ENCODE assay signal across 8 cellular contexts in genomic region chr10:97332586-97333350, GRCh38. TPM values are rescaled to one million over a fixed set of nuclear protein-coding genes. Genes with fewer than 3 reads are reported as not detected.
A peak's percentile ranks its signal among the peaks of the same experiment; 100 is the strongest.
DNase-seq lines count a peak whose midpoint lies in the region; ATAC-seq lines count a peak whose summit lies in the region.

No MANE protein-coding gene starts in this region.

- H3K36me3 Mint-ChIP-seq in activated naive CD4-positive, alpha-beta T cell treated with anti-CD3 and anti-CD28 coated beads, Interleukin-2, amount 50 U/mL, for 72 hours = peaks cover 14 to 17% of the 10 kb centered on the region in 2 donors

- peak overlapping the region; percentile 84 to 93 for H3K27ac Mint-ChIP-seq in activated naive CD4-positive, alpha-beta T cell treated with anti-CD3 and anti-CD28 coated beads, Interleukin-2, amount 50 U/mL, for 72 hours

- in situ Hi-C loops in KBM-7 (cut with MboI; ENCODE audit: low pct_unique_long_range_greater_than_20kb, low sequenced_read_pairs) = no loop called here

- no peak overlapping the region for H3K14ac ChIP-seq in neuronal stem cell (ENCODE audit: low read length)

- H2BK5ac ChIP-seq in neuronal stem cell (ENCODE audit: low read length) = no peak overlapping the region

- H3K23ac ChIP-seq in neuronal stem cell (ENCODE audit: low read depth, low read length, poor library complexity) = no peak overlapping the region

- DNase-seq in DMS153 treated with DMSO at 0.1 percent for 48 hours (lab: John Stamatoyannopoulos, UW; ENCODE audit: unreplicated experiment) = peak; percentile 37
- peak; percentile 61 for DNase-seq in KBM-7
- DNase-seq in activated naive CD4-positive, alpha-beta T cell treated with anti-CD3 and anti-CD28 coated beads, Interleukin-2, amount 50 U/mL, for 72 hours (ENCODE audit: low spot score in 2 of 2) = peak in 1 of 2 donors; percentile 18
- DNase-seq in globus pallidus (ENCODE audit: low spot score) = peak; percentile 75
- DNase-seq in neuronal stem cell (ENCODE audit: low spot score) = peak; percentile 33
- DNase-seq in NCI-H345 (lab: John Stamatoyannopoulos, UW) = no peak
- no peak for DNase-seq in COR-L47 (lab: John Stamatoyannopoulos, UW)

- H2AFZ ChIP-seq in neuronal stem cell (ENCODE audit: low read length) = peak overlapping the region; percentile 87

- H3K27me3 ChIP-seq in neuronal stem cell (ENCODE audit: control insufficient read depth in 3 of 3, insufficient read depth in 3 of 3, low read depth in 1 of 3, low read length in 3 of 3) = peaks cover 0 to 24% (median 8%) of the 10 kb centered on the region in 3 experiments

- H3K36me3 ChIP-seq in neuronal stem cell (replicated peaks in 1 of 2; ENCODE audit: control insufficient read depth in 2 of 2, insufficient read depth in 2 of 2, low read length in 2 of 2) = peaks cover 0 to 9% of the 10 kb centered on the region in 2 donors

- no peaks in the 10 kb centered on the region for H3K79me1 ChIP-seq in neuronal stem cell (ENCODE audit: low read depth, low read length)

- H3K27ac ChIP-seq in neuronal stem cell (replicated peaks; ENCODE audit: low read length) = no peak overlapping the region

- H3K18ac ChIP-seq in neuronal stem cell (ENCODE audit: low read length) = no peak overlapping the region

- no peak overlapping the region for H3K9ac ChIP-seq in neuronal stem cell (ENCODE audit: low read depth, low read length, poor library complexity)

- no peak overlapping the region for H2BK15ac ChIP-seq in neuronal stem cell (ENCODE audit: low read length)

- H3K9me3 Mint-ChIP-seq in activated naive CD4-positive, alpha-beta T cell treated with anti-CD3 and anti-CD28 coated beads, Interleukin-2, amount 50 U/mL, for 72 hours = no peaks in the 10 kb centered on the region

- H3K4ac ChIP-seq in neuronal stem cell (ENCODE audit: low read length) = no peak overlapping the region

- H4K8ac ChIP-seq in neuronal stem cell (ENCODE audit: low read depth, low read length) = no peak overlapping the region

- H3K9me3 ChIP-seq in neuronal stem cell (replicated peaks in 1 of 2; ENCODE audit: control insufficient read depth in 2 of 2, insufficient read depth in 1 of 2, low read depth in 1 of 2, low read length in 2 of 2) = no peaks in the 10 kb centered on the region

- no peak overlapping the region for H2AK5ac ChIP-seq in neuronal stem cell (ENCODE audit: low read depth, low read length)

- H3K4me3 ChIP-seq in neuronal stem cell (ENCODE audit: low read length in 2 of 2) = peak overlapping the region in 1 of 2 donors; percentile 84

- peak overlapping the region; percentile 89 for H3K4me2 ChIP-seq in neuronal stem cell (ENCODE audit: insufficient read depth, low read length, poor library complexity, severe bottlenecking)

- WGBS in neuronal stem cell (ENCODE audit: extremely low coverage in 2 of 2, insufficient read length in 2 of 2, insufficient replicate concordance in 1 of 2), 2 donors = no CpG with 5 or more reads among the region's 18 CpGs

- no peak overlapping the region for H2BK120ac ChIP-seq in neuronal stem cell (ENCODE audit: low read depth, low read length)

- ATAC-seq in activated naive CD4-positive, alpha-beta T cell treated with anti-CD3 and anti-CD28 coated beads, Interleukin-2, amount 50 U/mL, for 72 hours = no peak
- no peak for ATAC-seq in GM18498 (IDR thresholded peaks at IDR 0.05; ENCODE audit: unreplicated experiment)

- peaks cover 18 to 27% of the 10 kb centered on the region in 2 donors for H3K4me1 ChIP-seq in neuronal stem cell (ENCODE audit: control insufficient read depth in 2 of 2, insufficient read depth in 1 of 2, low read depth in 1 of 2, low read length in 2 of 2)

- no peak overlapping the region for H4K91ac ChIP-seq in neuronal stem cell (ENCODE audit: low read depth, low read length, poor library complexity)

- no peak overlapping the region for H2BK12ac ChIP-seq in neuronal stem cell (ENCODE audit: low read length)

RNA-seq across cellular contexts. Expression of gene FRAT2, which starts 1.8 kb away (rescaled TPM):
- total RNA-seq in activated naive CD4-positive, alpha-beta T cell treated with anti-CD3 and anti-CD28 coated beads, Interleukin-2, amount 50 U/mL, for 72 hours = 10 to 100 TPM in 1 of 2 donors, 1 to 10 TPM in 1; 6.9 to 12.5 TPM
- polyA plus RNA-seq in neuronal stem cell (2013, experiment 1 of 2) = 6.9 TPM
- 7.3 TPM for polyA plus RNA-seq in neuronal stem cell (2013, experiment 2 of 2)

RNA-seq across cellular contexts. Expression of gene FRAT1, which starts 13.7 kb away (rescaled TPM):
- total RNA-seq in activated naive CD4-positive, alpha-beta T cell treated with anti-CD3 and anti-CD28 coated beads, Interleukin-2, amount 50 U/mL, for 72 hours = 1 to 10 TPM; 2.7 to 4.0 TPM
- polyA plus RNA-seq in neuronal stem cell (2013, experiment 1 of 2) = 1.8 TPM
- 1.8 TPM for polyA plus RNA-seq in neuronal stem cell (2013, experiment 2 of 2)

RNA-seq across cellular contexts. Expression of gene ARHGAP19, which starts 40.3 kb away (rescaled TPM):
- 10 to 100 TPM; 45.4 to 79.5 TPM for total RNA-seq in activated naive CD4-positive, alpha-beta T cell treated with anti-CD3 and anti-CD28 coated beads, Interleukin-2, amount 50 U/mL, for 72 hours
- polyA plus RNA-seq in neuronal stem cell (2013, experiment 1 of 2) = 32.1 TPM
- 34.3 TPM for polyA plus RNA-seq in neuronal stem cell (2013, experiment 2 of 2)

Comparison
In these comparisons a context has a peak if more than half of its experiments do, and no peak if none do; other contexts are left out.
1. DNase-seq: peak in DMS153 treated with DMSO at 0.1 percent for 48 hours (single experiment), KBM-7 (single experiment), globus pallidus (single experiment) and neuronal stem cell (single experiment); none in NCI-H345 (single experiment) and COR-L47 (single experiment).